In the genomic region with DNA sequence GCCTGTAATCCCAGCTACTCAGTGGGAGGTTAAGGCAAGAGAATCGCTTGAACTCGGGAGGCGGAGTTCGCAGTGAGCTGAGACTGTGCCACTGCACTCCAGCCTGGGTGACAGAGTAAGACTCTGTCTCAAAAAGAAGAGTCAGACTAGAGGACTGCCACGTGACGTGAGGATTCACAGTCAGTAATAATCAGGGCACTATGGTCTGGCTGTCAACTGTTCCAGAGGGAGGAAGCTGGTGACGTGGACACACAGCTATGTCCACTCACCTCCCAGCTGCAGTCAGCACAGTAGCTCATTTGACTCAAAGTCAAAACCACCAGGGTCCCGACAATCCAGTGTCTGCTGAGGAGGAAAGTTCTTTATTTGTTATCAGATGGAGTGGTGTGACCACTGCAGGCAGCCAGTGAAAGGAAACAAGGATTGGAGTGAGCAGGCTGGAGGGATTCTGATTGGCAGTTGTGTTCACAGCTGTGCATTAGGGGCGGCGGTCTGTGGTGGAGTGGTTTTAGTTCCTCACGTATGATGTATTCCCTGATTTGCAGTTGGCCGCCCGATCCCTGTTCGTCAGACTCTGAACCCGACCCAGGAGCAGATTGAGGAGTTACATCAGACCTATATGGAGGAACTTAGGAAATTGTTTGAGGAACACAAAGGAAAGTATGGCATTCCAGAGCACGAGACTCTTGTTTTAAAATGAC, we compare ENCODE assay signal across 1 cellular context.
TF ChIP-seq lines count a peak whose summit lies in the region.

No MANE protein-coding gene starts in this region.

TF ChIP-seq in K562, 482 proteins besides CTCF, POLR2A, EP300 and RAD21 (continued from another document and continues in another):
- TF ChIP-seq, protein P1, sequence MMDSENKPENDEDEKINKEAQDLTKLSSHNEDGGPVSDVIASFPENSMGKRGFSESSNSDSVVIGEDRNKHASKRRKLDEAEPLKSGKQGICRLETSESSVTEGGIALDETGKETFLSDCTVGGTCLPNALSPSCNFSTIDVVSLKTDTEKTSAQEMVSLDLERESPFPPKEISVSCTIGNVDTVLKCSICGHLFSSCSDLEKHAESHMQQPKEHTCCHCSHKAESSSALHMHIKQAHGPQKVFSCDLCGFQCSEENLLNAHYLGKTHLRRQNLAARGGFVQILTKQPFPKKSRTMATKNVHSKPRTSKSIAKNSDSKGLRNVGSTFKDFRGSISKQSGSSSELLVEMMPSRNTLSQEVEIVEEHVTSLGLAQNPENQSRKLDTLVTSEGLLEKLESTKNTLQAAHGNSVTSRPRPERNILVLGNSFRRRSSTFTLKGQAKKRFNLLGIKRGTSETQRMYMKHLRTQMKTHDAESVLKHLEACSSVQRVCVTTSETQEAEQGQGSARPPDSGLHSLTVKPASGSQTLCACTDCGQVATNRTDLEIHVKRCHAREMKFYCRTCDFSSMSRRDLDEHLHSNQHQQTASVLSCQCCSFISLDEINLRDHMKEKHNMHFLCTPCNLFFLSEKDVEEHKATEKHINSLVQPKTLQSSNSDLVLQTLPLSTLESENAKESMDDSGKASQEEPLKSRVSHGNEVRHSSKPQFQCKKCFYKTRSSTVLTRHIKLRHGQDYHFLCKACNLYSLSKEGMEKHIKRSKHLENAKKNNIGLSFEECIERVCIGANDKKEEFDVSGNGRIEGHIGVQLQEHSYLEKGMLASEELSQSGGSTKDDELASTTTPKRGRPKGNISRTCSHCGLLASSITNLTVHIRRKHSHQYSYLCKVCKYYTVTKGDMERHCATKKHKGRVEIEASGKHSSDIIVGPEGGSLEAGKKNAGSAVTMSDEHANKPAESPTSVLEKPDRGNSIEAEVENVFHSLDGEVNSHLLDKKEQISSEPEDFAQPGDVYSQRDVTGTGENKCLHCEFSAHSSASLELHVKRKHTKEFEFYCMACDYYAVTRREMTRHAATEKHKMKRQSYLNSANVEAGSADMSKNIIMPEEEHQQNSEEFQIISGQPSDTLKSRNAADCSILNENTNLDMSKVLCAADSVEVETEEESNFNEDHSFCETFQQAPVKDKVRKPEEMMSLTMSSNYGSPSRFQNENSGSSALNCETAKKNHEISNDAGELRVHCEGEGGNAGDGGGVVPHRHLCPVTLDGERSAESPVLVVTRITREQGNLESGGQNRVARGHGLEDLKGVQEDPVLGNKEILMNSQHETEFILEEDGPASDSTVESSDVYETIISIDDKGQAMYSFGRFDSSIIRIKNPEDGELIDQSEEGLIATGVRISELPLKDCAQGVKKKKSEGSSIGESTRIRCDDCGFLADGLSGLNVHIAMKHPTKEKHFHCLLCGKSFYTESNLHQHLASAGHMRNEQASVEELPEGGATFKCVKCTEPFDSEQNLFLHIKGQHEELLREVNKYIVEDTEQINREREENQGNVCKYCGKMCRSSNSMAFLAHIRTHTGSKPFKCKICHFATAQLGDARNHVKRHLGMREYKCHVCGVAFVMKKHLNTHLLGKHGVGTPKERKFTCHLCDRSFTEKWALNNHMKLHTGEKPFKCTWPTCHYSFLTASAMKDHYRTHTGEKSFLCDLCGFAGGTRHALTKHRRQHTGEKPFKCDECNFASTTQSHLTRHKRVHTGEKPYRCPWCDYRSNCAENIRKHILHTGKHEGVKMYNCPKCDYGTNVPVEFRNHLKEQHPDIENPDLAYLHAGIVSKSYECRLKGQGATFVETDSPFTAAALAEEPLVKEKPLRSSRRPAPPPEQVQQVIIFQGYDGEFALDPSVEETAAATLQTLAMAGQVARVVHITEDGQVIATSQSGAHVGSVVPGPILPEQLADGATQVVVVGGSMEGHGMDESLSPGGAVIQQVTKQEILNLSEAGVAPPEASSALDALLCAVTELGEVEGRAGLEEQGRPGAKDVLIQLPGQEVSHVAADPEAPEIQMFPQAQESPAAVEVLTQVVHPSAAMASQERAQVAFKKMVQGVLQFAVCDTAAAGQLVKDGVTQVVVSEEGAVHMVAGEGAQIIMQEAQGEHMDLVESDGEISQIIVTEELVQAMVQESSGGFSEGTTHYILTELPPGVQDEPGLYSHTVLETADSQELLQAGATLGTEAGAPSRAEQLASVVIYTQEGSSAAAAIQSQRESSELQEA (IDR thresholded peaks at IDR 0.05; ENCODE audit: low read depth): no peak
- peak; percentile 56; the same call in 1 of the 2 replicates for TF ChIP-seq PHF21A (IDR thresholded peaks at IDR 0.05; ENCODE audit: borderline replicate concordance, low read depth)
- TF ChIP-seq, protein P2, sequence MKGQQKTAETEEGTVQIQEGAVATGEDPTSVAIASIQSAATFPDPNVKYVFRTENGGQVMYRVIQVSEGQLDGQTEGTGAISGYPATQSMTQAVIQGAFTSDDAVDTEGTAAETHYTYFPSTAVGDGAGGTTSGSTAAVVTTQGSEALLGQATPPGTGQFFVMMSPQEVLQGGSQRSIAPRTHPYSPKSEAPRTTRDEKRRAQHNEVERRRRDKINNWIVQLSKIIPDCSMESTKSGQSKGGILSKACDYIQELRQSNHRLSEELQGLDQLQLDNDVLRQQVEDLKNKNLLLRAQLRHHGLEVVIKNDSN (CRISPR knock-in tag; IDR thresholded peaks at IDR 0.05): peak; percentile 90
- TF ChIP-seq ZNF668 (CRISPR knock-in tag; IDR thresholded peaks at IDR 0.05): no peak
- TF ChIP-seq MCM2 (IDR thresholded peaks at IDR 0.05; ENCODE audit: low read depth): no peak
- peak; percentile 27; the same call in 1 of the 2 replicates for TF ChIP-seq EHMT2 (IDR thresholded peaks at IDR 0.05)
- TF ChIP-seq CBFB (CRISPR knock-in tag; IDR thresholded peaks at IDR 0.05): no peak
- TF ChIP-seq ZNF12 (CRISPR knock-in tag; IDR thresholded peaks at IDR 0.05): no peak
- TF ChIP-seq CHCHD3 (CRISPR knock-in tag; IDR thresholded peaks at IDR 0.05): no peak
- TF ChIP-seq, protein P3, sequence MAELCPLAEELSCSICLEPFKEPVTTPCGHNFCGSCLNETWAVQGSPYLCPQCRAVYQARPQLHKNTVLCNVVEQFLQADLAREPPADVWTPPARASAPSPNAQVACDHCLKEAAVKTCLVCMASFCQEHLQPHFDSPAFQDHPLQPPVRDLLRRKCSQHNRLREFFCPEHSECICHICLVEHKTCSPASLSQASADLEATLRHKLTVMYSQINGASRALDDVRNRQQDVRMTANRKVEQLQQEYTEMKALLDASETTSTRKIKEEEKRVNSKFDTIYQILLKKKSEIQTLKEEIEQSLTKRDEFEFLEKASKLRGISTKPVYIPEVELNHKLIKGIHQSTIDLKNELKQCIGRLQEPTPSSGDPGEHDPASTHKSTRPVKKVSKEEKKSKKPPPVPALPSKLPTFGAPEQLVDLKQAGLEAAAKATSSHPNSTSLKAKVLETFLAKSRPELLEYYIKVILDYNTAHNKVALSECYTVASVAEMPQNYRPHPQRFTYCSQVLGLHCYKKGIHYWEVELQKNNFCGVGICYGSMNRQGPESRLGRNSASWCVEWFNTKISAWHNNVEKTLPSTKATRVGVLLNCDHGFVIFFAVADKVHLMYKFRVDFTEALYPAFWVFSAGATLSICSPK (IDR thresholded peaks at IDR 0.05; ENCODE audit: borderline replicate concordance): no peak
- no peak for TF ChIP-seq RBM17 (IDR thresholded peaks at IDR 0.05; ENCODE audit: borderline replicate concordance, low read depth, low read length)
- TF ChIP-seq ZNF165 (CRISPR knock-in tag; IDR thresholded peaks at IDR 0.05; ENCODE audit: borderline replicate concordance): no peak
- no peak for TF ChIP-seq HDAC6 (IDR thresholded peaks at IDR 0.05; ENCODE audit: low read depth, low read length)
- TF ChIP-seq JUNB (CRISPR knock-in tag; conservative IDR thresholded peaks at IDR 0.05): no peak
- TF ChIP-seq ZNF551 (CRISPR knock-in tag; IDR thresholded peaks at IDR 0.05): no peak
- TF ChIP-seq, protein P4, sequence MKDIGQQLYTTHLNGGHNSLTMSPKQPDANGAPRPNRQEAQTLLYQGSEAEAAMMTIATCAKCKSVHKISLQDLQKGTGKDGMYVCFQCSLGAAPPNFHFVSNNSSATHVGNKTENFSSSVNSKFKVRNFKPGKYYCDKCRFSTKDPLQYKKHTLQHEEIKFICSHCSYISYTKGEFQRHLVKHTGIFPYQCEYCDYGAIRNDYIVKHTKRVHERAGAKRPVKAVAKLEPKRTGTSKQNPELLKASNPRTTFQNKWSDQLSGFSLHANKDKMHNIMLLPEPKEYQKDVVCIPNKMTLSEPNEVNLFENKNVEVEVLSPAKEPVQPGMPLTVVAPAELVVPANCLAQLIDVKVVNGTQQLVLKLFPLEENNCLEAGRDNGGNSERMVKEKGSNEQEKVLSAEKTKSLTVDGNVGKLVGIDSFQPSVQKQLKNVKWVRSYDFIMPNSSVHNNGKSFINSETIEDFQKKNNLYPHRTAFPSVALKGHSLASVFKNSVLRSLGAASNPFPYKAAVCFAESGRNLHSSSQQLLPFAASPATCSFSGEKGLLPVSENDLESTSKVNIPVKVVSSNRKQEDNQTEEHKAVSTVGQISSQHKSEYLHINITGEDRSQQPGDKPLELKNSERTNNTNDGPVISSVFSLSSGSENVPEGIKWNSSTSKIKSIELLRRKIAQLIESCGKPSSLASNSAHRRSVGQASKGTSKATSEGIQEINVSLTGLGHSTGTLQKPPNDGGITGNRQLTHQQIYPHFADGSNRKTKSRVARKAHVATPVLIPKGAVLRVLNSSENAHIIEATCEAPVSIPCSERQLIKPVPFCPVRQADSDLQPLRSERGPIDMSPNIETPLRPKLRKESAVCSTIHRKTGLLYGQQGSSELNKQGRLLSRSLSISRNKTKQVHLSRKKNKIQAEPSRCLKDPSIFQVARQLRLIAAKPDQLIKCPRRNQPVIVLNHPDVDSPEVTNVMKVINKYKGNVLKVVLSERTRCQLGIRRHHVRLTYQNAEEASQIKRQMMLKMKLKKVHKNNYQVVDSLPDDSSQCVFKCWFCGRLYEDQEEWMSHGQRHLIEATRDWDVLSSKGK (CRISPR knock-in tag; IDR thresholded peaks at IDR 0.05): no peak
- TF ChIP-seq HLTF (IDR thresholded peaks at IDR 0.05): no peak
- no peak for TF ChIP-seq SIN3B (IDR thresholded peaks at IDR 0.05; ENCODE audit: low read depth)
- TF ChIP-seq SMARCA5 (IDR thresholded peaks at IDR 0.05): no peak
- TF ChIP-seq ARID2 (IDR thresholded peaks at IDR 0.05): no peak
- TF ChIP-seq KLF13 (tag; IDR thresholded peaks at IDR 0.05; ENCODE audit: borderline replicate concordance, low read depth): no peak
- peak; percentile 63 for TF ChIP-seq FOSL1 (tag; conservative IDR thresholded peaks at IDR 0.05)
- no peak for TF ChIP-seq HNRNPH1 (optimal IDR thresholded peaks at IDR 0.05; ENCODE audit: low read depth, low read length)
- TF ChIP-seq, protein P5, sequence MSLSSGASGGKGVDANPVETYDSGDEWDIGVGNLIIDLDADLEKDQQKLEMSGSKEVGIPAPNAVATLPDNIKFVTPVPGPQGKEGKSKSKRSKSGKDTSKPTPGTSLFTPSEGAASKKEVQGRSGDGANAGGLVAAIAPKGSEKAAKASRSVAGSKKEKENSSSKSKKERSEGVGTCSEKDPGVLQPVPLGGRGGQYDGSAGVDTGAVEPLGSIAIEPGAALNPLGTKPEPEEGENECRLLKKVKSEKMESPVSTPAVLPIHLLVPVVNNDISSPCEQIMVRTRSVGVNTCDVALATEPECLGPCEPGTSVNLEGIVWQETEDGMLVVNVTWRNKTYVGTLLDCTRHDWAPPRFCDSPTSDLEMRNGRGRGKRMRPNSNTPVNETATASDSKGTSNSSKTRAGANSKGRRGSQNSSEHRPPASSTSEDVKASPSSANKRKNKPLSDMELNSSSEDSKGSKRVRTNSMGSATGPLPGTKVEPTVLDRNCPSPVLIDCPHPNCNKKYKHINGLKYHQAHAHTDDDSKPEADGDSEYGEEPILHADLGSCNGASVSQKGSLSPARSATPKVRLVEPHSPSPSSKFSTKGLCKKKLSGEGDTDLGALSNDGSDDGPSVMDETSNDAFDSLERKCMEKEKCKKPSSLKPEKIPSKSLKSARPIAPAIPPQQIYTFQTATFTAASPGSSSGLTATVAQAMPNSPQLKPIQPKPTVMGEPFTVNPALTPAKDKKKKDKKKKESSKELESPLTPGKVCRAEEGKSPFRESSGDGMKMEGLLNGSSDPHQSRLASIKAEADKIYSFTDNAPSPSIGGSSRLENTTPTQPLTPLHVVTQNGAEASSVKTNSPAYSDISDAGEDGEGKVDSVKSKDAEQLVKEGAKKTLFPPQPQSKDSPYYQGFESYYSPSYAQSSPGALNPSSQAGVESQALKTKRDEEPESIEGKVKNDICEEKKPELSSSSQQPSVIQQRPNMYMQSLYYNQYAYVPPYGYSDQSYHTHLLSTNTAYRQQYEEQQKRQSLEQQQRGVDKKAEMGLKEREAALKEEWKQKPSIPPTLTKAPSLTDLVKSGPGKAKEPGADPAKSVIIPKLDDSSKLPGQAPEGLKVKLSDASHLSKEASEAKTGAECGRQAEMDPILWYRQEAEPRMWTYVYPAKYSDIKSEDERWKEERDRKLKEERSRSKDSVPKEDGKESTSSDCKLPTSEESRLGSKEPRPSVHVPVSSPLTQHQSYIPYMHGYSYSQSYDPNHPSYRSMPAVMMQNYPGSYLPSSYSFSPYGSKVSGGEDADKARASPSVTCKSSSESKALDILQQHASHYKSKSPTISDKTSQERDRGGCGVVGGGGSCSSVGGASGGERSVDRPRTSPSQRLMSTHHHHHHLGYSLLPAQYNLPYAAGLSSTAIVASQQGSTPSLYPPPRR (CRISPR knock-in tag; IDR thresholded peaks at IDR 0.05; ENCODE audit: borderline replicate concordance): no peak
- no peak for TF ChIP-seq NCOA2 (IDR thresholded peaks at IDR 0.05; ENCODE audit: partially characterized antibody in 2 of 2)
- TF ChIP-seq ZBTB17 (CRISPR knock-in tag; IDR thresholded peaks at IDR 0.05): no peak
- no peak for TF ChIP-seq DDX20 (tag; IDR thresholded peaks at IDR 0.05; ENCODE audit: low read depth)
